In the genomic region with DNA sequence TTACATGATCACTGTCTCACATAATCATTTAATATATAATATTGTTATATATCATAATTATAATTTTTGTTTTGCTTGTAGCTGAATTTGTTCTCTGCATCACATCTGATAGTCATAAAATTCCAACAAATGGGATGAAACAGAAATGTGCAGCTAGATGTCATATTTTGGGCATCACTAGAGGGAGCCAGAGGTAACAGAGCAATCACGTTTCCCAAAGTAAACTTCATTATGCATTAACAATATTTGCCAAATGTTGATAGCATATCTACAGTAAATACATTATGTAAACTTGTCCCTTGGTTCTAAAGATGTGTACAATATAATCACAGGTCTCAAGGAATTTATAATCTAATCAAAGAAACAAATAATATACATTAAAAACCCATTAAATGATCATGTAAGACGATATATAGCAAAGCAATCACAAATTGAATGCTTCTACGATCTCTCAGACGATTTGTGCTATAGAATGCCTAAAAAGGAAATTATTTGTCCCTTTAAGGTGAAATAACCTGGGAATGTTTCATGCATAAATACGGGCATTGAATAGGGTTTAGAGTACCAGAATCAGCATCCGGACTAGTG, we compare ENCODE assay signal across 8 cellular contexts.
A peak's percentile ranks its signal among the peaks of the same experiment; 100 is the strongest.
DNase-seq lines count a peak whose midpoint lies in the region; ATAC-seq, FAIRE-seq and TF ChIP-seq lines count a peak whose summit lies in the region.

No MANE protein-coding gene starts in this region.

- no peak overlapping the region for H3K4me2 ChIP-seq in GM23338

- H2AFZ ChIP-seq in GM23338, result no peak overlapping the region

- H3K27ac Mint-ChIP-seq in GM23338, result no peak overlapping the region
- no peak overlapping the region for H3K27ac Mint-ChIP-seq in activated naive CD8-positive, alpha-beta T cell treated with anti-CD3 and anti-CD28 coated beads for 36 hours

- peak; percentile 69 for FAIRE-seq in TTC549 (lab: Jason Lieb, UNC)

- DNase-seq in AML-193 (lab: John Stamatoyannopoulos, UW) (peak; percentile 1 to 25), GM23338 (ENCODE audit: low spot score) (peak; percentile 43), kidney tubule cell (ENCODE audit: low spot score) (peak; percentile 24), putamen (ENCODE audit: low spot score) (no peak), NCI-H187 treated with DMSO at 0.1 percent for 48 hours (lab: John Stamatoyannopoulos, UW) (no peak)
- DNase-seq in activated naive CD8-positive, alpha-beta T cell treated with anti-CD3 and anti-CD28 coated beads for 36 hours, result no peak

- H3K36me3 Mint-ChIP-seq in GM23338 (ENCODE audit: low read depth), result no peaks in the 10 kb centered on the region
- H3K36me3 Mint-ChIP-seq in activated naive CD8-positive, alpha-beta T cell treated with anti-CD3 and anti-CD28 coated beads for 36 hours, result no peaks in the 10 kb centered on the region

- no peaks in the 10 kb centered on the region for H3K79me2 ChIP-seq in GM23338 (replicated peaks; ENCODE audit: insufficient read depth)

- peak; percentile 69 to 75 for TF ChIP-seq CTCF in GM23338 (conservative IDR thresholded peaks at IDR 0.05; ENCODE audit: low read depth in 2 of 2)

- H3K27me3 ChIP-seq in GM23338 (ENCODE audit: insufficient read depth), result no peaks in the 10 kb centered on the region

- no peak overlapping the region for H3K4me3 ChIP-seq in GM23338

- no peak overlapping the region for H3K27ac ChIP-seq in GM23338 (ENCODE audit: low read depth)

- no peaks in the 10 kb centered on the region for H3K4me1 ChIP-seq in GM23338 (ENCODE audit: insufficient read depth)

- H3K4me1 Mint-ChIP-seq in GM23338, result no peaks in the 10 kb centered on the region
- H3K4me1 Mint-ChIP-seq in activated naive CD8-positive, alpha-beta T cell treated with anti-CD3 and anti-CD28 coated beads for 36 hours, result no peaks in the 10 kb centered on the region

- H3K4me3 Mint-ChIP-seq in GM23338, result no peak overlapping the region
- H3K4me3 Mint-ChIP-seq in activated naive CD8-positive, alpha-beta T cell treated with anti-CD3 and anti-CD28 coated beads for 36 hours, result no peak overlapping the region

- ATAC-seq in GM23338 (no peak), GM18873 (IDR thresholded peaks at IDR 0.05; ENCODE audit: low FRiP score, unreplicated experiment) (no peak)

- no peaks in the 10 kb centered on the region for H3K9me2 ChIP-seq in GM23338 (ENCODE audit: insufficient read depth)

- no peaks in the 10 kb centered on the region for H3K9me3 Mint-ChIP-seq in GM23338
- H3K9me3 Mint-ChIP-seq in activated naive CD8-positive, alpha-beta T cell treated with anti-CD3 and anti-CD28 coated beads for 36 hours, result no peaks in the 10 kb centered on the region

- no peaks in the 10 kb centered on the region for H4K20me1 ChIP-seq in GM23338 (replicated peaks; ENCODE audit: insufficient read depth)

- H3F3A ChIP-seq in GM23338 (replicated peaks; ENCODE audit: low read depth), result no peaks in the 10 kb centered on the region

- H3K36me3 ChIP-seq in GM23338 (ENCODE audit: insufficient read depth), result no peaks in the 10 kb centered on the region

- H3K27me3 Mint-ChIP-seq in GM23338 (ENCODE audit: insufficient read depth, low read depth, poor library complexity), result no peaks in the 10 kb centered on the region
- H3K27me3 Mint-ChIP-seq in activated naive CD8-positive, alpha-beta T cell treated with anti-CD3 and anti-CD28 coated beads for 36 hours, result no peaks in the 10 kb centered on the region

TF ChIP-seq in GM23338, 12 proteins besides CTCF, POLR2A, EP300 and RAD21 (continues in another document):
- no peak for TF ChIP-seq EZH2phosphoT487 (IDR thresholded peaks at IDR 0.05; ENCODE audit: unreplicated experiment)
- no peak for TF ChIP-seq JUNB (IDR thresholded peaks at IDR 0.05; ENCODE audit: unreplicated experiment)
- TF ChIP-seq, protein P1, sequence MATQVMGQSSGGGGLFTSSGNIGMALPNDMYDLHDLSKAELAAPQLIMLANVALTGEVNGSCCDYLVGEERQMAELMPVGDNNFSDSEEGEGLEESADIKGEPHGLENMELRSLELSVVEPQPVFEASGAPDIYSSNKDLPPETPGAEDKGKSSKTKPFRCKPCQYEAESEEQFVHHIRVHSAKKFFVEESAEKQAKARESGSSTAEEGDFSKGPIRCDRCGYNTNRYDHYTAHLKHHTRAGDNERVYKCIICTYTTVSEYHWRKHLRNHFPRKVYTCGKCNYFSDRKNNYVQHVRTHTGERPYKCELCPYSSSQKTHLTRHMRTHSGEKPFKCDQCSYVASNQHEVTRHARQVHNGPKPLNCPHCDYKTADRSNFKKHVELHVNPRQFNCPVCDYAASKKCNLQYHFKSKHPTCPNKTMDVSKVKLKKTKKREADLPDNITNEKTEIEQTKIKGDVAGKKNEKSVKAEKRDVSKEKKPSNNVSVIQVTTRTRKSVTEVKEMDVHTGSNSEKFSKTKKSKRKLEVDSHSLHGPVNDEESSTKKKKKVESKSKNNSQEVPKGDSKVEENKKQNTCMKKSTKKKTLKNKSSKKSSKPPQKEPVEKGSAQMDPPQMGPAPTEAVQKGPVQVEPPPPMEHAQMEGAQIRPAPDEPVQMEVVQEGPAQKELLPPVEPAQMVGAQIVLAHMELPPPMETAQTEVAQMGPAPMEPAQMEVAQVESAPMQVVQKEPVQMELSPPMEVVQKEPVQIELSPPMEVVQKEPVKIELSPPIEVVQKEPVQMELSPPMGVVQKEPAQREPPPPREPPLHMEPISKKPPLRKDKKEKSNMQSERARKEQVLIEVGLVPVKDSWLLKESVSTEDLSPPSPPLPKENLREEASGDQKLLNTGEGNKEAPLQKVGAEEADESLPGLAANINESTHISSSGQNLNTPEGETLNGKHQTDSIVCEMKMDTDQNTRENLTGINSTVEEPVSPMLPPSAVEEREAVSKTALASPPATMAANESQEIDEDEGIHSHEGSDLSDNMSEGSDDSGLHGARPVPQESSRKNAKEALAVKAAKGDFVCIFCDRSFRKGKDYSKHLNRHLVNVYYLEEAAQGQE (IDR thresholded peaks at IDR 0.05; ENCODE audit: unreplicated experiment), result no peak
- no peak for TF ChIP-seq NANOG (IDR thresholded peaks at IDR 0.05; ENCODE audit: borderline replicate concordance)
- TF ChIP-seq CREB1 (CRISPR knock-in tag; IDR thresholded peaks at IDR 0.05; ENCODE audit: low read depth), result no peak
- TF ChIP-seq, protein P2, sequence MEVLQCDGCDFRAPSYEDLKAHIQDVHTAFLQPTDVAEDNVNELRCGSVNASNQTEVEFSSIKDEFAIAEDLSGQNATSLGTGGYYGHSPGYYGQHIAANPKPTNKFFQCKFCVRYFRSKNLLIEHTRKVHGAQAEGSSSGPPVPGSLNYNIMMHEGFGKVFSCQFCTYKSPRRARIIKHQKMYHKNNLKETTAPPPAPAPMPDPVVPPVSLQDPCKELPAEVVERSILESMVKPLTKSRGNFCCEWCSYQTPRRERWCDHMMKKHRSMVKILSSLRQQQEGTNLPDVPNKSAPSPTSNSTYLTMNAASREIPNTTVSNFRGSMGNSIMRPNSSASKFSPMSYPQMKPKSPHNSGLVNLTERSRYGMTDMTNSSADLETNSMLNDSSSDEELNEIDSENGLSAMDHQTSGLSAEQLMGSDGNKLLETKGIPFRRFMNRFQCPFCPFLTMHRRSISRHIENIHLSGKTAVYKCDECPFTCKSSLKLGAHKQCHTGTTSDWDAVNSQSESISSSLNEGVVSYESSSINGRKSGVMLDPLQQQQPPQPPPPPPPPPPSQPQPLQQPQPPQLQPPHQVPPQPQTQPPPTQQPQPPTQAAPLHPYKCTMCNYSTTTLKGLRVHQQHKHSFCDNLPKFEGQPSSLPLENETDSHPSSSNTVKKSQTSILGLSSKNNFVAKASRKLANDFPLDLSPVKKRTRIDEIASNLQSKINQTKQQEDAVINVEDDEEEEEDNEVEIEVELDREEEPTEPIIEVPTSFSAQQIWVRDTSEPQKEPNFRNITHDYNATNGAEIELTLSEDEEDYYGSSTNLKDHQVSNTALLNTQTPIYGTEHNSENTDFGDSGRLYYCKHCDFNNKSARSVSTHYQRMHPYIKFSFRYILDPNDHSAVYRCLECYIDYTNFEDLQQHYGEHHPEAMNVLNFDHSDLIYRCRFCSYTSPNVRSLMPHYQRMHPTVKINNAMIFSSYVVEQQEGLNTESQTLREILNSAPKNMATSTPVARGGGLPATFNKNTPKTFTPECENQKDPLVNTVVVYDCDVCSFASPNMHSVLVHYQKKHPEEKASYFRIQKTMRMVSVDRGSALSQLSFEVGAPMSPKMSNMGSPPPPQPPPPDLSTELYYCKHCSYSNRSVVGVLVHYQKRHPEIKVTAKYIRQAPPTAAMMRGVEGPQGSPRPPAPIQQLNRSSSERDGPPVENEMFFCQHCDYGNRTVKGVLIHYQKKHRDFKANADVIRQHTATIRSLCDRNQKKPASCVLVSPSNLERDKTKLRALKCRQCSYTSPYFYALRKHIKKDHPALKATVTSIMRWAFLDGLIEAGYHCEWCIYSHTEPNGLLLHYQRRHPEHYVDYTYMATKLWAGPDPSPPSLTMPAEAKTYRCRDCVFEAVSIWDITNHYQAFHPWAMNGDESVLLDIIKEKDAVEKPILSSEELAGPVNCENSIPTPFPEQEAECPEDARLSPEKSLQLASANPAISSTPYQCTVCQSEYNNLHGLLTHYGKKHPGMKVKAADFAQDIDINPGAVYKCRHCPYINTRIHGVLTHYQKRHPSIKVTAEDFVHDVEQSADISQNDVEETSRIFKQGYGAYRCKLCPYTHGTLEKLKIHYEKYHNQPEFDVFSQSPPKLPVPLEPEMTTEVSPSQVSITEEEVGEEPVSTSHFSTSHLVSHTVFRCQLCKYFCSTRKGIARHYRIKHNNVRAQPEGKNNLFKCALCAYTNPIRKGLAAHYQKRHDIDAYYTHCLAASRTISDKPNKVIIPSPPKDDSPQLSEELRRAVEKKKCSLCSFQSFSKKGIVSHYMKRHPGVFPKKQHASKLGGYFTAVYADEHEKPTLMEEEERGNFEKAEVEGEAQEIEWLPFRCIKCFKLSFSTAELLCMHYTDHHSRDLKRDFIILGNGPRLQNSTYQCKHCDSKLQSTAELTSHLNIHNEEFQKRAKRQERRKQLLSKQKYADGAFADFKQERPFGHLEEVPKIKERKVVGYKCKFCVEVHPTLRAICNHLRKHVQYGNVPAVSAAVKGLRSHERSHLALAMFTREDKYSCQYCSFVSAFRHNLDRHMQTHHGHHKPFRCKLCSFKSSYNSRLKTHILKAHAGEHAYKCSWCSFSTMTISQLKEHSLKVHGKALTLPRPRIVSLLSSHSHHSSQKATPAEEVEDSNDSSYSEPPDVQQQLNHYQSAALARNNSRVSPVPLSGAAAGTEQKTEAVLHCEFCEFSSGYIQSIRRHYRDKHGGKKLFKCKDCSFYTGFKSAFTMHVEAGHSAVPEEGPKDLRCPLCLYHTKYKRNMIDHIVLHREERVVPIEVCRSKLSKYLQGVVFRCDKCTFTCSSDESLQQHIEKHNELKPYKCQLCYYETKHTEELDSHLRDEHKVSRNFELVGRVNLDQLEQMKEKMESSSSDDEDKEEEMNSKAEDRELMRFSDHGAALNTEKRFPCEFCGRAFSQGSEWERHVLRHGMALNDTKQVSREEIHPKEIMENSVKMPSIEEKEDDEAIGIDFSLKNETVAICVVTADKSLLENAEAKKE (CRISPR knock-in tag; IDR thresholded peaks at IDR 0.05), result no peak
- TF ChIP-seq ZNF114 (CRISPR knock-in tag; IDR thresholded peaks at IDR 0.05), result no peak
- TF ChIP-seq EZH2 (IDR thresholded peaks at IDR 0.05; ENCODE audit: low read depth, unreplicated experiment), result no peak

Comparison
In these comparisons a context has a peak if more than half of its experiments do, and no peak if none do; other contexts are left out.
1. DNase-seq: peak in AML-193 (2 of 2), GM23338 (single experiment) and kidney tubule cell (single experiment); none in activated naive CD8-positive, alpha-beta T cell treated with anti-CD3 and anti-CD28 coated beads for 36 hours (single experiment), putamen (single experiment) and NCI-H187 treated with DMSO at 0.1 percent for 48 hours (single experiment).